Comparison of ENCODE assay signal across 18 cellular contexts in the genomic region with DNA sequence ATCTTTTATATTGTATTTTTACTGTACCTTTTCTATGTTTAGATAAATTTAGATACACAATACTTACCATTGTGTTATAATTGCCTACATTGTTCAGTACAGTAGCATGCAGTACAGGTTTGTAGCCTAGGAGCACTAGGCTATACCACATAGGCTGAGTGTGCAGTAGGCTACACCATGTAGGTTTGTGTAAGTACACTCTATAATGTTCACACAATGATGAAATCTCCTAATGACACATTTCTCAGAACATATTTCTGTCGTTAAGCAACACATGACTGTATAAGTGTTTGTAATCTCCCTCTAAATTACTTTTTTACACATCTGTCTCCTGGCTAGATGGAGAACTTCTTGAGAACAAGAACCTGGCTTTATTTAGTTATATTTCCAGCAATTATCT. TPM values are rescaled to one million over a fixed set of nuclear protein-coding genes. Genes with fewer than 3 reads are reported as not detected.
DNase-seq lines count a peak whose midpoint lies in the region; ATAC-seq, FAIRE-seq and TF ChIP-seq lines count a peak whose summit lies in the region.
"Had no signal": no experiment of that assay in that cellular context is flagged by ENCODE, and none has a peak within 500 bp of the region (broad histone marks: within the 10 kb centered on the region; RNA-seq: fewer than 3 reads in every experiment).

No MANE protein-coding gene starts in this region.

- H3K4me3 ChIP-seq in bronchial epithelial cell (ENCODE audit: low read depth, low read length): no peak overlapping the region
- H3K4me3 ChIP-seq: BLaER1 treated with 17β-estradiol and CSF1 and Interleukin-3, amounts not matched to agents 10 nM and 100 nM; GM23338 had no signal

- FAIRE-seq in bronchial epithelial cell (lab: Jason Lieb, UNC) (no peak), urothelium cell line (lab: Jason Lieb, UNC) (peak; percentile 81)
- FAIRE-seq: GM12891, H54 had no signal

- DNase-seq in HCEC 1CT: peak; percentile 29
- DNase-seq in bronchial epithelial cell (ENCODE audit: low read depth): peak; percentile 70
- DNase-seq in iris pigment epithelial cell (ENCODE audit: low read depth): peak; percentile 45
- no peak for DNase-seq in urothelium cell line (ENCODE audit: low spot score)
- DNase-seq in medulla oblongata (ENCODE audit: extremely low spot score): no peak
- DNase-seq: Calu3; CD8-positive, alpha-beta T cell; DMS53; DND-41; HFFc6 had no signal

- no peak for TF ChIP-seq CTCF in bronchial epithelial cell (IDR thresholded peaks at IDR 0.05; ENCODE audit: insufficient read depth, low read length, severe bottlenecking)

- no peaks in the 10 kb centered on the region for H3K27me3 ChIP-seq in bronchial epithelial cell (ENCODE audit: control insufficient read depth, insufficient read depth, low read length)
- H3K27me3 ChIP-seq: BLaER1 treated with 17β-estradiol and CSF1 and Interleukin-3, amounts not matched to agents 10 nM and 100 nM had no signal

- no peak for ATAC-seq in GM21390 (IDR thresholded peaks at IDR 0.05; ENCODE audit: unreplicated experiment)
- no peak for ATAC-seq in GM18870 (IDR thresholded peaks at IDR 0.05; ENCODE audit: unreplicated experiment)
- ATAC-seq: CD8-positive, alpha-beta T cell; GM23338; HCT116 had no signal

- H3K36me3 ChIP-seq in bronchial epithelial cell (ENCODE audit: control insufficient read depth, insufficient read depth, low read length): no peaks in the 10 kb centered on the region
- H3K36me3 ChIP-seq: BLaER1 treated with 17β-estradiol and CSF1 and Interleukin-3, amounts not matched to agents 10 nM and 100 nM had no signal

RNA-seq across cellular contexts. Expression of a gene that starts 40.3 kb away (rescaled TPM):
- total RNA-seq in bronchial epithelial cell: 6.1 and 28.4 TPM in 2 replicates
- total RNA-seq: CD8-positive, alpha-beta T cell; HT-29 had no signal

Comparison
In these comparisons a context has a peak if more than half of its experiments do, and no peak if none do; other contexts are left out.
1. DNase-seq: peak in HCEC 1CT (single experiment), bronchial epithelial cell (single experiment) and iris pigment epithelial cell (single experiment); none in urothelium cell line (single experiment) and medulla oblongata (single experiment).